17 cellular contexts compared by ENCODE assay signal in the genomic region with DNA sequence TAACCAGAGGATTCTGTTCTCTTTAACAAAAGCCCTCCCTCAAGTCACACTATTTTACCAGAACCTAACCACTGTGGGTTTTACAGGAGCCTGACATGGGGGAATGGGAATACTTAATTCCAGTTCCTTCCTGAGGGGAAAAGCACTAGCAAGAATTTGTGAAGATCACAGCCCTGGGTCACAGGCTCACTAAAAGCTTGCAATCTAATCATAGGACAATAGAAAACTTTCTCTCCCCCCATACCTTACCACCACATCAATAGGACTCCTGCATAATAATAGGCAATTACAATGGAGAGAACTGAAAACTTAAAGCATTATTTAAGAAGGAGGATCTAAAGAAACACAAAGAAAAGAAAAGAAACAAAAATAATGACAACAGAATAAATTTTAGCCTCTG.
DNase-seq lines count a peak whose midpoint lies in the region; ATAC-seq and TF ChIP-seq lines count a peak whose summit lies in the region.
"Had no signal": no experiment of that assay in that cellular context is flagged by ENCODE, and none has a peak within 500 bp of the region (broad histone marks: within the 10 kb centered on the region; RNA-seq: fewer than 3 reads in every experiment).

No MANE protein-coding gene starts in this region.

- no peaks in the 10 kb centered on the region for H3F3A ChIP-seq in GM23248 (ENCODE audit: insufficient read depth)

- H3K27me3 ChIP-seq in HAP-1 (ENCODE audit: low read depth): no peaks in the 10 kb centered on the region
- no peaks in the 10 kb centered on the region for H3K27me3 ChIP-seq in iPS-18a (ENCODE audit: control insufficient read depth, insufficient read depth, low read length)
- H3K27me3 ChIP-seq in GM23248 (replicated peaks; ENCODE audit: insufficient read depth): no peaks in the 10 kb centered on the region
- H3K27me3 ChIP-seq: BE2C had no signal

- H3K4me3 ChIP-seq in HAP-1 (no peak overlapping the region), iPS-18a (ENCODE audit: low read length) (peak overlapping the region; percentile 17), GM23248 (no peak overlapping the region)

- peak overlapping the region; percentile 46; the same call in 1 of the 2 replicates for H3K27ac Mint-ChIP-seq in WTC11
- H3K27ac Mint-ChIP-seq in CD14-positive monocyte: no peak overlapping the region
- H3K27ac Mint-ChIP-seq in immature natural killer cell: no peak overlapping the region
- H3K27ac Mint-ChIP-seq: CD8-positive, alpha-beta T cell had no signal

- peak; percentile 35 to 80 for DNase-seq in HAP-1 (ENCODE audit: low spot score in 2 of 2)
- no peak for DNase-seq in WTC11 (ENCODE audit: low spot score)
- DNase-seq in CD14-positive monocyte (ENCODE audit: low spot score): no peak
- no peak for DNase-seq in GM23248
- no peak for DNase-seq in activated gamma-delta T cell (lab: John Stamatoyannopoulos, UW)
- DNase-seq in immature natural killer cell: no peak
- DNase-seq: BE2C; CD8-positive, alpha-beta T cell; COR-L47; DMS153; DMS79 treated with DMSO at 0.1 percent for 48 hours; EL; GDM1; IMR-90 had no signal

- H3K4me1 ChIP-seq in HAP-1: peaks cover 18% of the 10 kb centered on the region
- H3K4me1 ChIP-seq in iPS-18a (ENCODE audit: control insufficient read depth, low read depth, low read length): peaks cover 13% of the 10 kb centered on the region
- no peaks in the 10 kb centered on the region for H3K4me1 ChIP-seq in GM23248 (ENCODE audit: insufficient read depth)
- H3K4me1 ChIP-seq: BE2C had no signal

- H3K4me1 Mint-ChIP-seq in WTC11 (peaks cover 17% of the 10 kb centered on the region), CD14-positive monocyte (no peaks in the 10 kb centered on the region), immature natural killer cell (no peaks in the 10 kb centered on the region)

- no peaks in the 10 kb centered on the region for H3K9me2 ChIP-seq in GM23248 (ENCODE audit: insufficient read depth)

- peak; percentile 77 for ATAC-seq in WTC11
- ATAC-seq: CD8-positive, alpha-beta T cell had no signal

- H4K20me1 ChIP-seq in GM23248 (ENCODE audit: insufficient read depth): no peaks in the 10 kb centered on the region

- H3K27ac ChIP-seq in iPS-18a (ENCODE audit: low read length) (peak overlapping the region; percentile 16), GM23248 (no peak overlapping the region)
- H3K27ac ChIP-seq: C4-2B, HL-60 had no signal

- POLR2A ChIA-PET in WTC11 (lab: Charles Lee): no interaction called here

- no peaks in the 10 kb centered on the region for H3K36me3 Mint-ChIP-seq in WTC11
- H3K36me3 Mint-ChIP-seq in CD14-positive monocyte: no peaks in the 10 kb centered on the region
- H3K36me3 Mint-ChIP-seq in immature natural killer cell: no peaks in the 10 kb centered on the region
- H3K36me3 Mint-ChIP-seq: CD8-positive, alpha-beta T cell had no signal

- H3K9ac ChIP-seq in iPS-18a (ENCODE audit: low read length): no peak overlapping the region
- no peak overlapping the region for H3K9ac ChIP-seq in GM23248

- no peak overlapping the region for H2AFZ ChIP-seq in GM23248

- H3K79me2 ChIP-seq in GM23248 (ENCODE audit: insufficient read depth): no peaks in the 10 kb centered on the region

- TF ChIP-seq CTCF in WTC11 (IDR thresholded peaks at IDR 0.05) (no peak), CD14-positive monocyte (IDR thresholded peaks at IDR 0.05) (no peak)

- H3K36me3 ChIP-seq in HAP-1 (replicated peaks) (no peaks in the 10 kb centered on the region), iPS-18a (ENCODE audit: control insufficient read depth, low read depth, low read length) (no peaks in the 10 kb centered on the region), GM23248 (ENCODE audit: low read depth) (no peaks in the 10 kb centered on the region)
- H3K36me3 ChIP-seq: BE2C had no signal

- no peaks in the 10 kb centered on the region; the same call in 1 of the 2 replicates for H3K9me3 Mint-ChIP-seq in WTC11
- peaks cover 0 to 4% (median 0%) of the 10 kb centered on the region in 7 donors for H3K9me3 Mint-ChIP-seq in CD14-positive monocyte
- H3K9me3 Mint-ChIP-seq in immature natural killer cell: peaks cover 10 to 51% (median 22%) of the 10 kb centered on the region in 6 donors

- no peak overlapping the region; the same call in 1 of the 2 replicates for H3K4me3 Mint-ChIP-seq in WTC11
- H3K4me3 Mint-ChIP-seq in CD14-positive monocyte: no peak overlapping the region
- H3K4me3 Mint-ChIP-seq in immature natural killer cell: no peak overlapping the region
- H3K4me3 Mint-ChIP-seq: CD8-positive, alpha-beta T cell had no signal

- CTCF ChIA-PET in WTC11 (lab: Charles Lee): no interaction called here

- H3K4me2 ChIP-seq in GM23248 (ENCODE audit: unreplicated experiment): no peak overlapping the region

- H3K9me3 ChIP-seq in HAP-1 (no peaks in the 10 kb centered on the region), iPS-18a (ENCODE audit: control insufficient read depth, low read depth, low read length) (no peaks in the 10 kb centered on the region), GM23248 (ENCODE audit: low read depth) (no peaks in the 10 kb centered on the region)
- H3K9me3 ChIP-seq: BE2C had no signal

- H3K27me3 Mint-ChIP-seq in WTC11 (ENCODE audit: low read depth) (no peaks in the 10 kb centered on the region), CD14-positive monocyte (ENCODE audit: low read depth in 3 of 3) (peaks cover 0 to 1% (median 0%) of the 10 kb centered on the region in 3 donors), immature natural killer cell (ENCODE audit: low read depth in 3 of 3) (no peaks in the 10 kb centered on the region)

- intact Hi-C loops in CD14-positive monocyte (cut with micrococcal nuclease): no loop called here

- in situ Hi-C loops in HAP-1 (cut with MboI; ENCODE audit: low sequenced_read_pairs): no loop called here
- in situ Hi-C loops in GM23248 (cut with MboI): no loop called here

TF ChIP-seq in WTC11, 78 proteins besides CTCF, POLR2A, EP300 and RAD21 (continues in another document):
- TF ChIP-seq, protein P1, sequence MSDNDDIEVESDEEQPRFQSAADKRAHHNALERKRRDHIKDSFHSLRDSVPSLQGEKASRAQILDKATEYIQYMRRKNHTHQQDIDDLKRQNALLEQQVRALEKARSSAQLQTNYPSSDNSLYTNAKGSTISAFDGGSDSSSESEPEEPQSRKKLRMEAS (CRISPR knock-in tag; IDR thresholded peaks at IDR 0.05): no peak
- TF ChIP-seq OVOL2 (CRISPR knock-in tag; IDR thresholded peaks at IDR 0.05; ENCODE audit: borderline replicate concordance) (no peak), ZNF219 (CRISPR knock-in tag; IDR thresholded peaks at IDR 0.05; ENCODE audit: borderline replicate concordance) (no peak), NR1H2 (CRISPR knock-in tag; IDR thresholded peaks at IDR 0.05) (no peak), FOXJ3 (CRISPR knock-in tag; IDR thresholded peaks at IDR 0.05; ENCODE audit: borderline replicate concordance) (no peak), CBFB (CRISPR knock-in tag; IDR thresholded peaks at IDR 0.05; ENCODE audit: low read depth) (no peak), ZNF263 (CRISPR knock-in tag; IDR thresholded peaks at IDR 0.05; ENCODE audit: low read depth) (no peak), EMX1 (CRISPR knock-in tag; IDR thresholded peaks at IDR 0.05) (no peak), FOXP1 (CRISPR knock-in tag; IDR thresholded peaks at IDR 0.05; ENCODE audit: borderline replicate concordance) (no peak), FOXK1 (CRISPR knock-in tag; IDR thresholded peaks at IDR 0.05) (no peak), ZNF138 (CRISPR knock-in tag; conservative IDR thresholded peaks at IDR 0.05) (no peak)
- TF ChIP-seq, protein P2, sequence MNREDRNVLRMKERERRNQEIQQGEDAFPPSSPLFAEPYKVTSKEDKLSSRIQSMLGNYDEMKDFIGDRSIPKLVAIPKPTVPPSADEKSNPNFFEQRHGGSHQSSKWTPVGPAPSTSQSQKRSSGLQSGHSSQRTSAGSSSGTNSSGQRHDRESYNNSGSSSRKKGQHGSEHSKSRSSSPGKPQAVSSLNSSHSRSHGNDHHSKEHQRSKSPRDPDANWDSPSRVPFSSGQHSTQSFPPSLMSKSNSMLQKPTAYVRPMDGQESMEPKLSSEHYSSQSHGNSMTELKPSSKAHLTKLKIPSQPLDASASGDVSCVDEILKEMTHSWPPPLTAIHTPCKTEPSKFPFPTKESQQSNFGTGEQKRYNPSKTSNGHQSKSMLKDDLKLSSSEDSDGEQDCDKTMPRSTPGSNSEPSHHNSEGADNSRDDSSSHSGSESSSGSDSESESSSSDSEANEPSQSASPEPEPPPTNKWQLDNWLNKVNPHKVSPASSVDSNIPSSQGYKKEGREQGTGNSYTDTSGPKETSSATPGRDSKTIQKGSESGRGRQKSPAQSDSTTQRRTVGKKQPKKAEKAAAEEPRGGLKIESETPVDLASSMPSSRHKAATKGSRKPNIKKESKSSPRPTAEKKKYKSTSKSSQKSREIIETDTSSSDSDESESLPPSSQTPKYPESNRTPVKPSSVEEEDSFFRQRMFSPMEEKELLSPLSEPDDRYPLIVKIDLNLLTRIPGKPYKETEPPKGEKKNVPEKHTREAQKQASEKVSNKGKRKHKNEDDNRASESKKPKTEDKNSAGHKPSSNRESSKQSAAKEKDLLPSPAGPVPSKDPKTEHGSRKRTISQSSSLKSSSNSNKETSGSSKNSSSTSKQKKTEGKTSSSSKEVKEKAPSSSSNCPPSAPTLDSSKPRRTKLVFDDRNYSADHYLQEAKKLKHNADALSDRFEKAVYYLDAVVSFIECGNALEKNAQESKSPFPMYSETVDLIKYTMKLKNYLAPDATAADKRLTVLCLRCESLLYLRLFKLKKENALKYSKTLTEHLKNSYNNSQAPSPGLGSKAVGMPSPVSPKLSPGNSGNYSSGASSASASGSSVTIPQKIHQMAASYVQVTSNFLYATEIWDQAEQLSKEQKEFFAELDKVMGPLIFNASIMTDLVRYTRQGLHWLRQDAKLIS (CRISPR knock-in tag; IDR thresholded peaks at IDR 0.05; ENCODE audit: borderline replicate concordance): no peak
- TF ChIP-seq, protein P3, sequence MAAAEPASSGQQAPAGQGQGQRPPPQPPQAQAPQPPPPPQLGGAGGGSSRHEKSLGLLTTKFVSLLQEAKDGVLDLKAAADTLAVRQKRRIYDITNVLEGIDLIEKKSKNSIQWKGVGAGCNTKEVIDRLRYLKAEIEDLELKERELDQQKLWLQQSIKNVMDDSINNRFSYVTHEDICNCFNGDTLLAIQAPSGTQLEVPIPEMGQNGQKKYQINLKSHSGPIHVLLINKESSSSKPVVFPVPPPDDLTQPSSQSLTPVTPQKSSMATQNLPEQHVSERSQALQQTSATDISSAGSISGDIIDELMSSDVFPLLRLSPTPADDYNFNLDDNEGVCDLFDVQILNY (CRISPR knock-in tag; IDR thresholded peaks at IDR 0.05): no peak

Comparison
In these comparisons a context has a peak if more than half of its experiments do, and no peak if none do; other contexts are left out.
1. DNase-seq: peak in HAP-1 (2 of 2); none in WTC11 (single experiment), CD14-positive monocyte (single experiment), GM23248 (single experiment), activated gamma-delta T cell (single experiment) and immature natural killer cell (0 of 3).